ENCODE assay signal across 15 cellular contexts in genomic region chr3:48852151-48852550, GRCh38.
"Had no signal": no experiment of that assay in that cellular context is flagged by ENCODE, and none has a peak within 500 bp of the region (broad histone marks: within the 10 kb centered on the region; RNA-seq: fewer than 3 reads in every experiment).

No MANE protein-coding gene starts in this region.

- H3K4me3 Mint-ChIP-seq: activated CD4-positive, alpha-beta memory T cell treated with anti-CD3 and anti-CD28 coated beads for 36 hours; activated naive CD4-positive, alpha-beta T cell treated with anti-CD3 and anti-CD28 coated beads for 36 hours; activated T-helper 1 cell treated with anti-CD3 and anti-CD28 coated beads, Interleukin-12 subunit alpha, Interleukin-12 subunit beta, Interleukin-2, Interleukin-4 antibody, amounts not matched to agents 30 ng/mL and 10 ng/mL and 1 ng/mL, durations not matched to agents 14 hours and 24 hours and 36 hours; nephron progenitor cell; stimulated activated naive CD8-positive, alpha-beta T cell treated with anti-CD3 and anti-CD28 coated beads, Interleukin-15, amount 100 ng/mL, for 72 hours had no signal

- H3K4me3 ChIP-seq: adrenal gland, ovary, vagina had no signal

- H3K27me3 ChIP-seq: adrenal gland, ovary, vagina had no signal

- ATAC-seq: activated CD4-positive, CD25-positive, alpha-beta regulatory T cell treated with anti-CD3 and anti-CD28 coated beads, Interleukin-2, amount 50 U/mL, for 24 hours; left ventricle myocardium superior; stimulated activated naive CD8-positive, alpha-beta T cell treated with anti-CD3 and anti-CD28 coated beads, Interleukin-15, amount 100 ng/mL, for 72 hours had no signal

- H3K27ac Mint-ChIP-seq: activated CD4-positive, alpha-beta memory T cell treated with anti-CD3 and anti-CD28 coated beads for 36 hours; activated naive CD4-positive, alpha-beta T cell treated with anti-CD3 and anti-CD28 coated beads for 36 hours; activated T-helper 1 cell treated with anti-CD3 and anti-CD28 coated beads, Interleukin-12 subunit alpha, Interleukin-12 subunit beta, Interleukin-2, Interleukin-4 antibody, amounts not matched to agents 30 ng/mL and 10 ng/mL and 1 ng/mL, durations not matched to agents 14 hours and 24 hours and 36 hours; nephron progenitor cell had no signal

- DNase-seq: activated CD4-positive, alpha-beta memory T cell treated with anti-CD3 and anti-CD28 coated beads for 36 hours; activated CD8-positive, alpha-beta memory T cell treated with anti-CD3 and anti-CD28 coated beads, Interleukin-2, amount 50 U/mL, for 48 hours; activated naive CD4-positive, alpha-beta T cell treated with anti-CD3 and anti-CD28 coated beads for 36 hours; central memory CD4-positive, alpha-beta T cell; left ventricle myocardium superior; stimulated activated CD4-positive, alpha-beta T cell treated with anti-CD3 and anti-CD28 coated beads, Interleukin-15, amount 100 ng/mL, for 24 hours; stimulated activated CD4-positive, alpha-beta T cell treated with anti-CD3 and anti-CD28 coated beads, Interleukin-4, amount 100 ng/mL, for 24 hours; stimulated activated naive CD8-positive, alpha-beta T cell treated with anti-CD3 and anti-CD28 coated beads, Interleukin-15, amount 100 ng/mL, for 72 hours; T-helper 2 cell had no signal

- H3K9me3 Mint-ChIP-seq: activated CD4-positive, alpha-beta memory T cell treated with anti-CD3 and anti-CD28 coated beads for 36 hours; activated naive CD4-positive, alpha-beta T cell treated with anti-CD3 and anti-CD28 coated beads for 36 hours; activated T-helper 1 cell treated with anti-CD3 and anti-CD28 coated beads, Interleukin-12 subunit alpha, Interleukin-12 subunit beta, Interleukin-2, Interleukin-4 antibody, amounts not matched to agents 30 ng/mL and 10 ng/mL and 1 ng/mL, durations not matched to agents 14 hours and 24 hours and 36 hours; nephron progenitor cell; stimulated activated naive CD8-positive, alpha-beta T cell treated with anti-CD3 and anti-CD28 coated beads, Interleukin-15, amount 100 ng/mL, for 72 hours had no signal

- H3K27me3 Mint-ChIP-seq: activated CD4-positive, alpha-beta memory T cell treated with anti-CD3 and anti-CD28 coated beads for 36 hours; stimulated activated naive CD8-positive, alpha-beta T cell treated with anti-CD3 and anti-CD28 coated beads, Interleukin-15, amount 100 ng/mL, for 72 hours had no signal

- H3K36me3 Mint-ChIP-seq: activated CD4-positive, alpha-beta memory T cell treated with anti-CD3 and anti-CD28 coated beads for 36 hours had no signal

- H3K27ac ChIP-seq: adrenal gland, ovary, vagina had no signal

- H3K9me3 ChIP-seq: adrenal gland, ovary, vagina had no signal

- H3K36me3 ChIP-seq: ovary had no signal
